Comparison of ENCODE assay signal across 8 cellular contexts in the genomic region with DNA sequence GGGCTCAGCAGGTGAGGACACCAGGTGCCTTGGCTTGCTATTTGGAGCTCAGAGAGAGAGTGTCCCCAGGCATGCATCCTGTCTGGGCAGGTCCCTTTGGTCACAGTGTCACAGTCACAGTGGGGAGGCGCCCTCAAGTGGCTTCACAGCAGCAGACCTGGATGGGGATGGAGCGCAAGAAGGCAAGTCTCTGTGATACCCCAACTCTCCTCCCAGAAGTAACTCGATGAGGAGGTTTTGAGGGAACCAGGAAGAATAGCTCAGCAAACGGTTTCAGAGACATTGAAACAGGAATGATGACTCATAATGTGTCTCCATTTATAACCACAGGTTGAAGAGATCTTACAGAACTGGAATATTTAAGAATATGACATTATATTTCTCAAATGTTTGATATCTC.
DNase-seq lines count a peak whose midpoint lies in the region; ATAC-seq lines count a peak whose summit lies in the region.

No MANE protein-coding gene starts in this region.

- H3K27me3 ChIP-seq in effector memory CD4-positive, alpha-beta T cell (replicated peaks; ENCODE audit: control insufficient read depth, insufficient read depth, low read length, poor library complexity, severe bottlenecking), result peaks cover 8% of the 10 kb centered on the region

- no peaks in the 10 kb centered on the region for H3K9me3 ChIP-seq in effector memory CD4-positive, alpha-beta T cell (ENCODE audit: control insufficient read depth, low read length)

- no peak overlapping the region for H3K4me3 ChIP-seq in effector memory CD4-positive, alpha-beta T cell (ENCODE audit: insufficient read depth, low read depth, low read length, poor library complexity, severe bottlenecking)

- DNase-seq in DMS53 treated with DMSO at 0.1 percent for 48 hours (lab: John Stamatoyannopoulos, UW; ENCODE audit: unreplicated experiment) (peak; percentile 56), SW480 (ENCODE audit: low spot score) (peak; percentile 78), fibroblast of peridontal ligament (ENCODE audit: extremely low read depth) (peak; percentile 18), renal cortical epithelial cell (ENCODE audit: low read depth) (peak; percentile 69)
- DNase-seq in effector memory CD4-positive, alpha-beta T cell, result no peak

- no peaks in the 10 kb centered on the region for H3K36me3 ChIP-seq in effector memory CD4-positive, alpha-beta T cell (ENCODE audit: control insufficient read depth, insufficient read depth, low read length)

- H3K4me1 ChIP-seq in effector memory CD4-positive, alpha-beta T cell (ENCODE audit: control insufficient read depth, insufficient read depth, low read length, poor library complexity, severe bottlenecking), result no peaks in the 10 kb centered on the region

- no peak overlapping the region for H3K27ac ChIP-seq in effector memory CD4-positive, alpha-beta T cell (ENCODE audit: insufficient read depth, low read length, poor library complexity, severe bottlenecking)

- ATAC-seq in GM19351 (IDR thresholded peaks at IDR 0.05; ENCODE audit: unreplicated experiment) (peak; percentile 89), HG03439 (IDR thresholded peaks at IDR 0.05; ENCODE audit: unreplicated experiment) (peak; percentile 66), GM18873 (IDR thresholded peaks at IDR 0.05; ENCODE audit: low FRiP score, unreplicated experiment) (no peak)

Comparison
In these comparisons a context has a peak if more than half of its experiments do, and no peak if none do; other contexts are left out.
1. DNase-seq: peak in DMS53 treated with DMSO at 0.1 percent for 48 hours (single experiment), SW480 (single experiment), fibroblast of peridontal ligament (single experiment) and renal cortical epithelial cell (single experiment); none in effector memory CD4-positive, alpha-beta T cell (0 of 3).